ENCODE assay signal across 8 cellular contexts in genomic region chr2:202599105-202599504, GRCh38.
"Had no signal": no experiment of that assay in that cellular context is flagged by ENCODE, and none has a peak within 500 bp of the region (broad histone marks: within the 10 kb centered on the region; RNA-seq: fewer than 3 reads in every experiment).

No MANE protein-coding gene starts in this region.

- DNase-seq: H9, HCEC 1CT, IMR-90 had no signal

- H3K27ac Mint-ChIP-seq: GM23338, H9 had no signal

- H3K9me3 Mint-ChIP-seq: GM23338, H9 had no signal

- H3K4me3 Mint-ChIP-seq: GM23338, H9 had no signal

- FAIRE-seq: H1, H54, K562 had no signal

- ATAC-seq: GM23338, K562 had no signal

- H3K4me3 ChIP-seq: GM23338, K562 had no signal

- H3K27ac ChIP-seq: HL-60 had no signal
